26 cellular contexts compared by ENCODE assay signal in genomic region chr6:160998217-160998616, GRCh38.
"Had no signal": no experiment of that assay in that cellular context is flagged by ENCODE, and none has a peak within 500 bp of the region (broad histone marks: within the 10 kb centered on the region; RNA-seq: fewer than 3 reads in every experiment).

No MANE protein-coding gene starts in this region.

- FAIRE-seq: endothelial cell of umbilical vein, kidney had no signal

- H3K9ac ChIP-seq: neural progenitor cell, parathyroid adenoma had no signal

- H3K27me3 ChIP-seq: colonic mucosa, esophagus squamous epithelium, neural progenitor cell, sigmoid colon, spleen, testis, tibial artery had no signal

- H3K4me3 ChIP-seq: colonic mucosa, esophagus squamous epithelium, neural progenitor cell, prostate gland, sigmoid colon, spleen, testis, tibial artery had no signal

- H3K27ac ChIP-seq: colonic mucosa, neural progenitor cell, parathyroid adenoma, prostate gland, spleen, testis, tibial artery had no signal

- ATAC-seq: left lobe of liver; naive thymus-derived CD4-positive, alpha-beta T cell; right cardiac atrium; stimulated activated memory B cell treated with anti-CD40 and anti-IgM and Interleukin-4, amounts not matched to agents 10 μg/mL and 1 μg/mL and 100 μg/mL, for 72 hours; stimulated activated naive CD8-positive, alpha-beta T cell treated with anti-CD3 and anti-CD28 coated beads, Interleukin-15, Interleukin-2, amounts not matched to agents 100 U/mL and 50 U/mL, for 24 hours had no signal

- H2AFZ ChIP-seq: neural progenitor cell, parathyroid adenoma had no signal

- DNase-seq: colonic mucosa; effector CD8-positive, alpha-beta T cell; endodermal cell; erythroblast; esophagus squamous epithelium; foreskin melanocyte; head of caudate nucleus; kidney; mammary epithelial cell; mesendoderm; midbrain; naive thymus-derived CD4-positive, alpha-beta T cell; right cardiac atrium; sigmoid colon; spleen; stimulated activated CD4-positive, alpha-beta T cell treated with anti-CD3 and anti-CD28 coated beads, Interleukin-4, amount 100 ng/mL, for 4 hours; stimulated activated naive CD8-positive, alpha-beta T cell treated with anti-CD3 and anti-CD28 coated beads, Interleukin-15, Interleukin-2, amounts not matched to agents 100 U/mL and 50 U/mL, for 24 hours; substantia nigra; testis; tibial artery had no signal

- H3K9me3 ChIP-seq: colonic mucosa, esophagus squamous epithelium, prostate gland, sigmoid colon, spleen, testis, tibial artery had no signal

- H3K4me2 ChIP-seq: neural progenitor cell had no signal

- H3K4me1 ChIP-seq: colonic mucosa had no signal

- H3K36me3 ChIP-seq: colonic mucosa, esophagus squamous epithelium, neural progenitor cell, prostate gland, sigmoid colon, spleen, tibial artery had no signal
